18 cellular contexts compared by ENCODE assay signal in genomic region chr4:78747328-78747946, GRCh38. TPM values are rescaled to one million over a fixed set of nuclear protein-coding genes. Genes with fewer than 3 reads are reported as not detected.
DNase-seq lines count a peak whose midpoint lies in the region; ATAC-seq and TF ChIP-seq lines count a peak whose summit lies in the region.
"Had no signal": no experiment of that assay in that cellular context is flagged by ENCODE, and none has a peak within 500 bp of the region (broad histone marks: within the 10 kb centered on the region; RNA-seq: fewer than 3 reads in every experiment).

No MANE protein-coding gene starts in this region.

- H3K14ac ChIP-seq in trophoblast cell (ENCODE audit: low read length): no peak overlapping the region

- no peak overlapping the region for H3K4ac ChIP-seq in trophoblast cell (ENCODE audit: low read depth, low read length)

- H4K91ac ChIP-seq in trophoblast cell (ENCODE audit: low read depth, low read length): no peak overlapping the region

- H2BK120ac ChIP-seq in trophoblast cell (ENCODE audit: insufficient read depth, low read length, poor library complexity): no peak overlapping the region

- no peak overlapping the region for H4K12ac ChIP-seq in trophoblast cell (ENCODE audit: low read depth, low read length)

- H2BK5ac ChIP-seq in trophoblast cell (ENCODE audit: low read depth, low read length, poor library complexity): no peak overlapping the region

- no peaks in the 10 kb centered on the region for H3K79me2 ChIP-seq in trophoblast cell (ENCODE audit: control insufficient read depth, insufficient read depth, low read length, poor library complexity)

- H2AFZ ChIP-seq in trophoblast cell (ENCODE audit: insufficient read depth, low read length, poor library complexity): no peak overlapping the region

- no peak overlapping the region for H2AK5ac ChIP-seq in trophoblast cell (ENCODE audit: low read length)

- H3K4me3 ChIP-seq in AG10803 (ENCODE audit: low read length) (no peak overlapping the region), trophoblast cell (ENCODE audit: low read depth, low read length) (no peak overlapping the region)
- H3K4me3 ChIP-seq: left ventricle myocardium inferior, sigmoid colon, SJSA1 had no signal

- TF ChIP-seq CTCF in AG10803 (conservative IDR thresholded peaks at IDR 0.05; ENCODE audit: low read length): no peak

- H2BK12ac ChIP-seq in trophoblast cell (ENCODE audit: low read length): no peak overlapping the region

- no peaks in the 10 kb centered on the region for H3K27me3 ChIP-seq in trophoblast cell (ENCODE audit: insufficient read depth, low read length)
- H3K27me3 ChIP-seq: sigmoid colon, SJSA1 had no signal

- H3K79me1 ChIP-seq in trophoblast cell (ENCODE audit: low read length): no peaks in the 10 kb centered on the region

- peak; percentile 98 for DNase-seq in AG10803 (ENCODE audit: low read depth)
- DNase-seq in HCEC 1CT: peak; percentile 75
- peak; percentile 48 for DNase-seq in dedifferentiated amniotic fluid mesenchymal stem cell (ENCODE audit: extremely low spot score)
- DNase-seq in lung microvascular endothelial cell (ENCODE audit: low read depth in 2 of 2): peak; percentile 52 to 58
- DNase-seq in NCI-H2029 (lab: John Stamatoyannopoulos, UW): no peak
- DNase-seq in trophoblast cell: no peak
- DNase-seq: activated CD4-positive, alpha-beta T cell treated with anti-CD3 and anti-CD28 coated beads, Interleukin-2, amount 10 ng/mL, durations not matched to agents 7 days and 5 days; DMS79; left ventricle myocardium inferior; NCI-H1105; NCI-H2081 treated with DMSO at 0.1 percent for 48 hours; NCI-H510A; NK-92 treated with Interleukin-12 subunit alpha and Interleukin-12 subunit beta, amount 100 ng/mL, for 24 hours; sigmoid colon; WERI-Rb-1 had no signal

- H3K4me2 ChIP-seq in trophoblast cell (ENCODE audit: low read length): no peak overlapping the region

- H3K18ac ChIP-seq in trophoblast cell (ENCODE audit: low read length): no peak overlapping the region

- no peaks in the 10 kb centered on the region for H3K9me3 ChIP-seq in trophoblast cell (ENCODE audit: insufficient read depth, low read depth, low read length)
- H3K9me3 ChIP-seq: left ventricle myocardium inferior, sigmoid colon, SJSA1 had no signal

- WGBS in trophoblast cell (ENCODE audit: extremely low coverage, insufficient coverage, insufficient read length): no CpG with 5 or more reads among the region's 3 CpGs

- no peaks in the 10 kb centered on the region for H3K4me1 ChIP-seq in trophoblast cell (ENCODE audit: control insufficient read depth in 1 of 2, insufficient read depth in 2 of 2, low read length in 2 of 2)
- H3K4me1 ChIP-seq: sigmoid colon, SJSA1 had no signal

- no peak overlapping the region for H3K27ac ChIP-seq in trophoblast cell (ENCODE audit: low read depth, low read length)
- H3K27ac ChIP-seq: left ventricle myocardium inferior, sigmoid colon, SJSA1, WERI-Rb-1 had no signal

- no peak overlapping the region for H4K8ac ChIP-seq in trophoblast cell (ENCODE audit: low read depth, low read length)

- H3K36me3 ChIP-seq in trophoblast cell (ENCODE audit: control insufficient read depth in 1 of 2, insufficient read depth in 2 of 2, low read length in 2 of 2): no peaks in the 10 kb centered on the region
- H3K36me3 ChIP-seq: left ventricle myocardium inferior, sigmoid colon, SJSA1, WERI-Rb-1 had no signal

- H3K23ac ChIP-seq in trophoblast cell (ENCODE audit: low read length): no peak overlapping the region

- ATAC-seq in GM21526 (IDR thresholded peaks at IDR 0.05; ENCODE audit: low FRiP score, unreplicated experiment): no peak
- ATAC-seq: activated T-helper 17 cell treated with anti-CD3 and anti-CD28 coated beads, Interleukin-2, amount 50 U/mL, for 72 hours had no signal

- no peak overlapping the region for H3K9ac ChIP-seq in trophoblast cell (ENCODE audit: low read length)

RNA-seq across cellular contexts. Expression of gene BMP2K, which starts 28.7 kb away (rescaled TPM):
- 87.0 and 121 TPM in 2 replicates for total RNA-seq in lung microvascular endothelial cell
- 14.1 and 16.0 TPM in 2 replicates for polyA plus RNA-seq in trophoblast cell (2013)

Comparison
In these comparisons a context has a peak if more than half of its experiments do, and no peak if none do; other contexts are left out.
1. DNase-seq: peak in AG10803 (single experiment), HCEC 1CT (single experiment), dedifferentiated amniotic fluid mesenchymal stem cell (single experiment) and lung microvascular endothelial cell (2 of 2); none in NCI-H2029 (single experiment) and trophoblast cell (0 of 2).